In the genomic region with DNA sequence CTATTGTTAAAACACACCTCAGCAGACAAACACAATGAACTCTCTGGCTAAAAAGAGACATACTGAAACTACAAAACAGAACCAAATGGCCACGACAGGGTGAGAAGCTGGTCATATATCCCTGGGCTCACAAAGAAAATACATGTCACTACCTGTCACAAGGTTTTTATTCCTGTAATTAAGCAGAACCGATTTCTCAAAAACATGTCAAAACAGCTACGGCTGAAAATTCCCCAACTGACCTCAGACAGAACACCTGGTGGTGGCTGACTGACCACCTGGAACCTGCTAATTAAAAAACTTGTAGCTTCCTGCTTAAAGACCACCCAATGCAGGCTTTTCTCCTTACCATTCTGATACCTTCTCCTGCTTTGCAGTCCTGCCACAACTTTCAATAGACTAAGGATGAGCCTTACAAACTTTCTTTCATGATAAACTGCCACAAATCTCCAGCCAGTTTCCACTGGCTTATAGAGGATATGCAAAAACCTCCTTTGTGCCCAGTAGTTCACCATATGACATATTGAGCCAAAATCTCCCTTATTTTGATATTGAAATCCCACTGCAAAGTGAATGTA, we compare ENCODE assay signal across 1 cellular context.
TF ChIP-seq lines count a peak whose summit lies in the region.

No MANE protein-coding gene starts in this region.

TF ChIP-seq in GM12878, 131 proteins besides CTCF, POLR2A, EP300 and RAD21 (continued from another document):
- TF ChIP-seq, protein P1, sequence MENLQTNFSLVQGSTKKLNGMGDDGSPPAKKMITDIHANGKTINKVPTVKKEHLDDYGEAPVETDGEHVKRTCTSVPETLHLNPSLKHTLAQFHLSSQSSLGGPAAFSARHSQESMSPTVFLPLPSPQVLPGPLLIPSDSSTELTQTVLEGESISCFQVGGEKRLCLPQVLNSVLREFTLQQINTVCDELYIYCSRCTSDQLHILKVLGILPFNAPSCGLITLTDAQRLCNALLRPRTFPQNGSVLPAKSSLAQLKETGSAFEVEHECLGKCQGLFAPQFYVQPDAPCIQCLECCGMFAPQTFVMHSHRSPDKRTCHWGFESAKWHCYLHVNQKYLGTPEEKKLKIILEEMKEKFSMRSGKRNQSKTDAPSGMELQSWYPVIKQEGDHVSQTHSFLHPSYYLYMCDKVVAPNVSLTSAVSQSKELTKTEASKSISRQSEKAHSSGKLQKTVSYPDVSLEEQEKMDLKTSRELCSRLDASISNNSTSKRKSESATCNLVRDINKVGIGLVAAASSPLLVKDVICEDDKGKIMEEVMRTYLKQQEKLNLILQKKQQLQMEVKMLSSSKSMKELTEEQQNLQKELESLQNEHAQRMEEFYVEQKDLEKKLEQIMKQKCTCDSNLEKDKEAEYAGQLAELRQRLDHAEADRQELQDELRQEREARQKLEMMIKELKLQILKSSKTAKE (IDR thresholded peaks at IDR 0.05; ENCODE audit: low read depth, poor library complexity, severe bottlenecking), result peak; percentile 100
- no peak; the same call in 1 of the 2 replicates for TF ChIP-seq CHD1 (IDR thresholded peaks at IDR 0.05; ENCODE audit: low read depth, low read length)
- TF ChIP-seq MEF2A (IDR thresholded peaks at IDR 0.05; ENCODE audit: insufficient read depth, low read depth, low read length), result peak; percentile 86; the same call in 1 of the 2 replicates
- TF ChIP-seq SIX5 (IDR thresholded peaks at IDR 0.05; ENCODE audit: low read depth, low read length, severe bottlenecking), result no peak
- no peak for TF ChIP-seq WRNIP1 (IDR thresholded peaks at IDR 0.05; ENCODE audit: borderline replicate concordance, low read depth, low read length)
- TF ChIP-seq, protein P2, sequence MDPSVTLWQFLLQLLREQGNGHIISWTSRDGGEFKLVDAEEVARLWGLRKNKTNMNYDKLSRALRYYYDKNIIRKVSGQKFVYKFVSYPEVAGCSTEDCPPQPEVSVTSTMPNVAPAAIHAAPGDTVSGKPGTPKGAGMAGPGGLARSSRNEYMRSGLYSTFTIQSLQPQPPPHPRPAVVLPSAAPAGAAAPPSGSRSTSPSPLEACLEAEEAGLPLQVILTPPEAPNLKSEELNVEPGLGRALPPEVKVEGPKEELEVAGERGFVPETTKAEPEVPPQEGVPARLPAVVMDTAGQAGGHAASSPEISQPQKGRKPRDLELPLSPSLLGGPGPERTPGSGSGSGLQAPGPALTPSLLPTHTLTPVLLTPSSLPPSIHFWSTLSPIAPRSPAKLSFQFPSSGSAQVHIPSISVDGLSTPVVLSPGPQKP (IDR thresholded peaks at IDR 0.05; ENCODE audit: low read depth, low read length), result no peak
- TF ChIP-seq, protein P3, sequence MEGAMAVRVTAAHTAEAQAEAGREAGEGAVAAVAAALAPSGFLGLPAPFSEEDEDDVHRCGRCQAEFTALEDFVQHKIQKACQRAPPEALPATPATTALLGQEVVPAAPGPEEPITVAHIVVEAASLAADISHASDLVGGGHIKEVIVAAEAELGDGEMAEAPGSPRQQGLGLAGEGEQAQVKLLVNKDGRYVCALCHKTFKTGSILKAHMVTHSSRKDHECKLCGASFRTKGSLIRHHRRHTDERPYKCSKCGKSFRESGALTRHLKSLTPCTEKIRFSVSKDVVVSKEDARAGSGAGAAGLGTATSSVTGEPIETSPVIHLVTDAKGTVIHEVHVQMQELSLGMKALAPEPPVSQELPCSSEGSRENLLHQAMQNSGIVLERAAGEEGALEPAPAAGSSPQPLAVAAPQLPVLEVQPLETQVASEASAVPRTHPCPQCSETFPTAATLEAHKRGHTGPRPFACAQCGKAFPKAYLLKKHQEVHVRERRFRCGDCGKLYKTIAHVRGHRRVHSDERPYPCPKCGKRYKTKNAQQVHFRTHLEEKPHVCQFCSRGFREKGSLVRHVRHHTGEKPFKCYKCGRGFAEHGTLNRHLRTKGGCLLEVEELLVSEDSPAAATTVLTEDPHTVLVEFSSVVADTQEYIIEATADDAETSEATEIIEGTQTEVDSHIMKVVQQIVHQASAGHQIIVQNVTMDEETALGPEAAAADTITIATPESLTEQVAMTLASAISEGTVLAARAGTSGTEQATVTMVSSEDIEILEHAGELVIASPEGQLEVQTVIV (IDR thresholded peaks at IDR 0.05; ENCODE audit: borderline replicate concordance, partially characterized antibody), result no peak
- no peak for TF ChIP-seq KDM1A (IDR thresholded peaks at IDR 0.05; ENCODE audit: borderline replicate concordance)
- TF ChIP-seq ZBED1 (IDR thresholded peaks at IDR 0.05; ENCODE audit: borderline replicate concordance), result peak; percentile 99
- TF ChIP-seq, protein P4, sequence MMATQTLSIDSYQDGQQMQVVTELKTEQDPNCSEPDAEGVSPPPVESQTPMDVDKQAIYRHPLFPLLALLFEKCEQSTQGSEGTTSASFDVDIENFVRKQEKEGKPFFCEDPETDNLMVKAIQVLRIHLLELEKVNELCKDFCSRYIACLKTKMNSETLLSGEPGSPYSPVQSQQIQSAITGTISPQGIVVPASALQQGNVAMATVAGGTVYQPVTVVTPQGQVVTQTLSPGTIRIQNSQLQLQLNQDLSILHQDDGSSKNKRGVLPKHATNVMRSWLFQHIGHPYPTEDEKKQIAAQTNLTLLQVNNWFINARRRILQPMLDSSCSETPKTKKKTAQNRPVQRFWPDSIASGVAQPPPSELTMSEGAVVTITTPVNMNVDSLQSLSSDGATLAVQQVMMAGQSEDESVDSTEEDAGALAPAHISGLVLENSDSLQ (IDR thresholded peaks at IDR 0.05), result peak; percentile 83
- TF ChIP-seq SMARCA5 (IDR thresholded peaks at IDR 0.05), result 0 out of 2 replicates have a peak, but pooled peaks have one; percentile 17
- peak; percentile 100 for TF ChIP-seq MTA2 (IDR thresholded peaks at IDR 0.05; ENCODE audit: low read depth)
- TF ChIP-seq ZNF217 (IDR thresholded peaks at IDR 0.05), result peak; percentile 75; the same call in 1 of the 2 replicates
- TF ChIP-seq NR2C1 (IDR thresholded peaks at IDR 0.05), result no peak
- peak; percentile 96 for TF ChIP-seq PAX5 (IDR thresholded peaks at IDR 0.05; ENCODE audit: borderline replicate concordance, low read depth, low read length)
- TF ChIP-seq, protein P5, sequence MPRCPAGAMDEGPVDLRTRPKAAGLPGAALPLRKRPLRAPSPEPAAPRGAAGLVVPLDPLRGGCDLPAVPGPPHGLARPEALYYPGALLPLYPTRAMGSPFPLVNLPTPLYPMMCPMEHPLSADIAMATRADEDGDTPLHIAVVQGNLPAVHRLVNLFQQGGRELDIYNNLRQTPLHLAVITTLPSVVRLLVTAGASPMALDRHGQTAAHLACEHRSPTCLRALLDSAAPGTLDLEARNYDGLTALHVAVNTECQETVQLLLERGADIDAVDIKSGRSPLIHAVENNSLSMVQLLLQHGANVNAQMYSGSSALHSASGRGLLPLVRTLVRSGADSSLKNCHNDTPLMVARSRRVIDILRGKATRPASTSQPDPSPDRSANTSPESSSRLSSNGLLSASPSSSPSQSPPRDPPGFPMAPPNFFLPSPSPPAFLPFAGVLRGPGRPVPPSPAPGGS (IDR thresholded peaks at IDR 0.05; ENCODE audit: borderline replicate concordance, insufficient read depth, low read depth, low read length, poor library complexity, severe bottlenecking), result peak; percentile 88
- TF ChIP-seq, protein P6, sequence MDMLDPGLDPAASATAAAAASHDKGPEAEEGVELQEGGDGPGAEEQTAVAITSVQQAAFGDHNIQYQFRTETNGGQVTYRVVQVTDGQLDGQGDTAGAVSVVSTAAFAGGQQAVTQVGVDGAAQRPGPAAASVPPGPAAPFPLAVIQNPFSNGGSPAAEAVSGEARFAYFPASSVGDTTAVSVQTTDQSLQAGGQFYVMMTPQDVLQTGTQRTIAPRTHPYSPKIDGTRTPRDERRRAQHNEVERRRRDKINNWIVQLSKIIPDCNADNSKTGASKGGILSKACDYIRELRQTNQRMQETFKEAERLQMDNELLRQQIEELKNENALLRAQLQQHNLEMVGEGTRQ (IDR thresholded peaks at IDR 0.05; ENCODE audit: borderline replicate concordance, low read depth, low read length), result no peak
- 0 out of 4 replicates have a peak, but pooled peaks of 1 of the 2 experiments have one; percentile 3 for TF ChIP-seq SRF (IDR thresholded peaks at IDR 0.05; ENCODE audit: low read depth in 2 of 2, low read length in 2 of 2)
- TF ChIP-seq, protein P7, sequence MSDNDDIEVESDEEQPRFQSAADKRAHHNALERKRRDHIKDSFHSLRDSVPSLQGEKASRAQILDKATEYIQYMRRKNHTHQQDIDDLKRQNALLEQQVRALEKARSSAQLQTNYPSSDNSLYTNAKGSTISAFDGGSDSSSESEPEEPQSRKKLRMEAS (IDR thresholded peaks at IDR 0.05; ENCODE audit: low read depth, low read length), result no peak
- TF ChIP-seq SP1 (IDR thresholded peaks at IDR 0.05; ENCODE audit: low read depth, low read length), result peak; percentile 70
- TF ChIP-seq TCF7 (IDR thresholded peaks at IDR 0.05; ENCODE audit: borderline replicate concordance), result no peak; the same call in 1 of the 2 replicates
- peak; percentile 98 to 99 for TF ChIP-seq IKZF2 (IDR thresholded peaks at IDR 0.05)
- peak; percentile 64 for TF ChIP-seq CREB1 (IDR thresholded peaks at IDR 0.05; ENCODE audit: low read depth)
- TF ChIP-seq NBN (IDR thresholded peaks at IDR 0.05), result peak; percentile 98
- peak; percentile 98 for TF ChIP-seq RUNX3 (IDR thresholded peaks at IDR 0.05; ENCODE audit: low read length)
- TF ChIP-seq TCF12 (IDR thresholded peaks at IDR 0.05; ENCODE audit: low read depth, low read length), result peak; percentile 99
- peak; percentile 90 for TF ChIP-seq CBX5 (IDR thresholded peaks at IDR 0.05; ENCODE audit: low read depth)
- TF ChIP-seq JUNB (IDR thresholded peaks at IDR 0.05), result peak; percentile 96
- TF ChIP-seq ZNF24 (IDR thresholded peaks at IDR 0.05), result peak; percentile 76
- TF ChIP-seq EED (IDR thresholded peaks at IDR 0.05; ENCODE audit: low read depth), result peak; percentile 90
- TF ChIP-seq POU2F2 (IDR thresholded peaks at IDR 0.05; ENCODE audit: borderline replicate concordance, low read depth, low read length), result peak; percentile 13; the same call in 1 of the 3 replicates
- peak; percentile 52; the same call in 1 of the 2 replicates for TF ChIP-seq POLR2AphosphoS5 (IDR thresholded peaks at IDR 0.05; ENCODE audit: low read length)
- TF ChIP-seq RAD51 (IDR thresholded peaks at IDR 0.05), result peak; percentile 72
- TF ChIP-seq GATAD2B (conservative IDR thresholded peaks at IDR 0.05; ENCODE audit: low read depth), result peak; percentile 88
- peak; percentile 85 for TF ChIP-seq IRF4 (IDR thresholded peaks at IDR 0.05; ENCODE audit: low read depth, low read length)
- TF ChIP-seq NRF1 (conservative IDR thresholded peaks at IDR 0.05; ENCODE audit: low read depth, low read length), result no peak
- TF ChIP-seq, protein P8, sequence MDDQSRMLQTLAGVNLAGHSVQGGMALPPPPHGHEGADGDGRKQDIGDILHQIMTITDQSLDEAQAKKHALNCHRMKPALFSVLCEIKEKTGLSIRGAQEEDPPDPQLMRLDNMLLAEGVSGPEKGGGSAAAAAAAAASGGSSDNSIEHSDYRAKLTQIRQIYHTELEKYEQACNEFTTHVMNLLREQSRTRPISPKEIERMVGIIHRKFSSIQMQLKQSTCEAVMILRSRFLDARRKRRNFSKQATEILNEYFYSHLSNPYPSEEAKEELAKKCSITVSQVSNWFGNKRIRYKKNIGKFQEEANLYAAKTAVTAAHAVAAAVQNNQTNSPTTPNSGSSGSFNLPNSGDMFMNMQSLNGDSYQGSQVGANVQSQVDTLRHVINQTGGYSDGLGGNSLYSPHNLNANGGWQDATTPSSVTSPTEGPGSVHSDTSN (IDR thresholded peaks at IDR 0.05; ENCODE audit: insufficient replicate concordance, low read depth, low read length), result peak; percentile 68
- TF ChIP-seq CEBPB (IDR thresholded peaks at IDR 0.05; ENCODE audit: borderline replicate concordance in 1 of 2, low read depth in 2 of 2, low read length in 2 of 2), result peak in 1 of 2 experiments; percentile 89; a peak in 2 of 4 replicates
- peak; percentile 99 for TF ChIP-seq DPF2 (IDR thresholded peaks at IDR 0.05)
- TF ChIP-seq, protein P9, sequence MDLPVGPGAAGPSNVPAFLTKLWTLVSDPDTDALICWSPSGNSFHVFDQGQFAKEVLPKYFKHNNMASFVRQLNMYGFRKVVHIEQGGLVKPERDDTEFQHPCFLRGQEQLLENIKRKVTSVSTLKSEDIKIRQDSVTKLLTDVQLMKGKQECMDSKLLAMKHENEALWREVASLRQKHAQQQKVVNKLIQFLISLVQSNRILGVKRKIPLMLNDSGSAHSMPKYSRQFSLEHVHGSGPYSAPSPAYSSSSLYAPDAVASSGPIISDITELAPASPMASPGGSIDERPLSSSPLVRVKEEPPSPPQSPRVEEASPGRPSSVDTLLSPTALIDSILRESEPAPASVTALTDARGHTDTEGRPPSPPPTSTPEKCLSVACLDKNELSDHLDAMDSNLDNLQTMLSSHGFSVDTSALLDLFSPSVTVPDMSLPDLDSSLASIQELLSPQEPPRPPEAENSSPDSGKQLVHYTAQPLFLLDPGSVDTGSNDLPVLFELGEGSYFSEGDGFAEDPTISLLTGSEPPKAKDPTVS (IDR thresholded peaks at IDR 0.05; ENCODE audit: low read depth, low read length), result no peak
- peak; percentile 72; the same call in 1 of the 2 replicates for TF ChIP-seq MYB (IDR thresholded peaks at IDR 0.05; ENCODE audit: borderline replicate concordance, low read depth, low read length)
